ENCODE assay signal across 9 cellular contexts in genomic region chr5:72508241-72509170, GRCh38.
DNase-seq lines count a peak whose midpoint lies in the region; ATAC-seq and TF ChIP-seq lines count a peak whose summit lies in the region.
"Had no signal": no experiment of that assay in that cellular context is flagged by ENCODE, and none has a peak within 500 bp of the region (broad histone marks: within the 10 kb centered on the region; RNA-seq: fewer than 3 reads in every experiment).

No MANE protein-coding gene starts in this region.

- H3K9me3 ChIP-seq in parathyroid adenoma (ENCODE audit: control insufficient read depth, low read length): no peaks in the 10 kb centered on the region

- no peak for TF ChIP-seq CTCF in parathyroid adenoma (IDR thresholded peaks at IDR 0.05)

- H2AFZ ChIP-seq in parathyroid adenoma: peak overlapping the region; percentile 45

- no peak overlapping the region for H3K9ac ChIP-seq in parathyroid adenoma

- peak overlapping the region; percentile 20 for H3K4me2 ChIP-seq in parathyroid adenoma (ENCODE audit: low read length)

- ATAC-seq in GM18907 (IDR thresholded peaks at IDR 0.05; ENCODE audit: unreplicated experiment) (peak; percentile 93), HG02840 (IDR thresholded peaks at IDR 0.05; ENCODE audit: low FRiP score, unreplicated experiment) (peak; percentile 82)
- ATAC-seq: HCT116 had no signal

- DNase-seq in OCI-M1 (lab: John Stamatoyannopoulos, UW): peak; percentile 82
- no peak for DNase-seq in NCI-H187 (lab: John Stamatoyannopoulos, UW)
- DNase-seq in KG1 (lab: John Stamatoyannopoulos, UW): no peak
- no peak for DNase-seq in 8988T
- no peak for DNase-seq in NCI-H2081 treated with DMSO at 0.1 percent for 48 hours (lab: John Stamatoyannopoulos, UW)

- no peaks in the 10 kb centered on the region for H3K36me3 ChIP-seq in parathyroid adenoma (ENCODE audit: control insufficient read depth, insufficient read depth, low read length)

- H3K4me3 ChIP-seq in parathyroid adenoma (ENCODE audit: low read depth, low read length): no peak overlapping the region

- H3K79me2 ChIP-seq in parathyroid adenoma: no peaks in the 10 kb centered on the region

- H3K27me3 ChIP-seq in parathyroid adenoma (ENCODE audit: control insufficient read depth, insufficient read depth, low read length): no peaks in the 10 kb centered on the region

- H3K4me1 ChIP-seq in parathyroid adenoma: peaks cover 4% of the 10 kb centered on the region

- H3K27ac ChIP-seq in parathyroid adenoma: no peak overlapping the region
